ENCODE assay signal across 17 cellular contexts in genomic region chr11:74687237-74688005, GRCh38. TPM values are rescaled to one million over a fixed set of nuclear protein-coding genes. Genes with fewer than 3 reads are reported as not detected.
DNase-seq lines count a peak whose midpoint lies in the region; ATAC-seq and TF ChIP-seq lines count a peak whose summit lies in the region.
"Had no signal": no experiment of that assay in that cellular context is flagged by ENCODE, and none has a peak within 500 bp of the region (broad histone marks: within the 10 kb centered on the region; RNA-seq: fewer than 3 reads in every experiment).

No MANE protein-coding gene starts in this region.

- H3K36me3 Mint-ChIP-seq in CD14-positive monocyte: peaks cover 0 to 2% of the 10 kb centered on the region in 2 donors
- H3K36me3 Mint-ChIP-seq in dendritic cell treated with granulocyte-macrophage colony-stimulating factor and Interleukin-4, amounts not matched to agents 40 ng/mL and 50 ng/mL, for 4 days (ENCODE audit: low read depth): peaks cover 7% of the 10 kb centered on the region

- peaks cover 0 to 4% (median 0%) of the 10 kb centered on the region in 7 donors for H3K9me3 Mint-ChIP-seq in CD14-positive monocyte
- H3K9me3 Mint-ChIP-seq in dendritic cell treated with granulocyte-macrophage colony-stimulating factor and Interleukin-4, amounts not matched to agents 40 ng/mL and 50 ng/mL, for 4 days: peaks cover 9% of the 10 kb centered on the region
- H3K9me3 Mint-ChIP-seq: activated CD4-positive, alpha-beta T cell treated with anti-CD3 and anti-CD28 coated beads, Interleukin-2, amount 10 ng/mL, durations not matched to agents 24 days and 14 days; activated T-cell treated with anti-CD3 and anti-CD28 coated beads, Interleukin-2, amount 50 U/mL, for 4 hours had no signal

- H3K4me1 ChIP-seq in neuronal stem cell (ENCODE audit: control insufficient read depth in 2 of 2, insufficient read depth in 1 of 2, low read depth in 1 of 2, low read length in 2 of 2) (no peaks in the 10 kb centered on the region), testis (no peaks in the 10 kb centered on the region)

- no peak overlapping the region for H3K4me2 ChIP-seq in neuronal stem cell (ENCODE audit: insufficient read depth, low read length, poor library complexity, severe bottlenecking)

- H2BK12ac ChIP-seq in neuronal stem cell (ENCODE audit: low read length): no peak overlapping the region

- no peak overlapping the region for H3K18ac ChIP-seq in neuronal stem cell (ENCODE audit: low read length)

- ATAC-seq in GM19397 (IDR thresholded peaks at IDR 0.05; ENCODE audit: unreplicated experiment): no peak
- ATAC-seq: activated T-cell treated with anti-CD3 and anti-CD28 coated beads, Interleukin-2, amount 50 U/mL, for 4 hours had no signal

- no peak overlapping the region for H3K4ac ChIP-seq in neuronal stem cell (ENCODE audit: low read length)

- no peak for TF ChIP-seq CTCF in CD14-positive monocyte (IDR thresholded peaks at IDR 0.05)
- TF ChIP-seq CTCF in testis (IDR thresholded peaks at IDR 0.05): no peak

- H3K4me3 Mint-ChIP-seq in CD14-positive monocyte: no peak overlapping the region
- no peak overlapping the region for H3K4me3 Mint-ChIP-seq in dendritic cell treated with granulocyte-macrophage colony-stimulating factor and Interleukin-4, amounts not matched to agents 40 ng/mL and 50 ng/mL, for 4 days
- H3K4me3 Mint-ChIP-seq: activated CD4-positive, alpha-beta T cell treated with anti-CD3 and anti-CD28 coated beads, Interleukin-2, amount 10 ng/mL, durations not matched to agents 24 days and 14 days; activated T-cell treated with anti-CD3 and anti-CD28 coated beads, Interleukin-2, amount 50 U/mL, for 4 hours had no signal

- no peak overlapping the region for H2BK120ac ChIP-seq in neuronal stem cell (ENCODE audit: low read depth, low read length)

- no peak overlapping the region for H2AK5ac ChIP-seq in neuronal stem cell (ENCODE audit: low read depth, low read length)

- H3K23ac ChIP-seq in neuronal stem cell (ENCODE audit: low read depth, low read length, poor library complexity): no peak overlapping the region

- no peak overlapping the region for H2BK15ac ChIP-seq in neuronal stem cell (ENCODE audit: low read length)

- H2BK5ac ChIP-seq in neuronal stem cell (ENCODE audit: low read length): no peak overlapping the region

- no peak for TF ChIP-seq POLR2A in testis (IDR thresholded peaks at IDR 0.05)

- no peaks in the 10 kb centered on the region for H3K79me1 ChIP-seq in neuronal stem cell (ENCODE audit: low read depth, low read length)

- intact Hi-C loops in CD14-positive monocyte (cut with micrococcal nuclease): no loop called here
- intact Hi-C loops in dendritic cell treated with granulocyte-macrophage colony-stimulating factor and Interleukin-4, amounts not matched to agents 40 ng/mL and 50 ng/mL, for 4 days (cut with micrococcal nuclease): loop anchor here (5.0 kb wide), 1 partner anchor 50 kb away; no protein-coding TSS in a partner anchor
- intact Hi-C loops in testis (cut with DNase I; ENCODE audit: low total_unique reads): no loop called here

- peaks cover 39% of the 10 kb centered on the region for H3K4me1 Mint-ChIP-seq in CD14-positive monocyte
- peaks cover 58% of the 10 kb centered on the region for H3K4me1 Mint-ChIP-seq in dendritic cell treated with granulocyte-macrophage colony-stimulating factor and Interleukin-4, amounts not matched to agents 40 ng/mL and 50 ng/mL, for 4 days (ENCODE audit: low read depth)
- H3K4me1 Mint-ChIP-seq: activated CD4-positive, alpha-beta T cell treated with anti-CD3 and anti-CD28 coated beads, Interleukin-2, amount 10 ng/mL, durations not matched to agents 24 days and 14 days had no signal

- peaks cover 15 to 21% (median 20%) of the 10 kb centered on the region in 3 donors for H3K27me3 Mint-ChIP-seq in CD14-positive monocyte (ENCODE audit: low read depth in 3 of 3)
- H3K27me3 Mint-ChIP-seq in dendritic cell treated with granulocyte-macrophage colony-stimulating factor and Interleukin-4, amounts not matched to agents 40 ng/mL and 50 ng/mL, for 4 days: peaks cover 16% of the 10 kb centered on the region

- H3K4me3 ChIP-seq in neuronal stem cell (ENCODE audit: low read length in 2 of 2) (no peak overlapping the region), testis (no peak overlapping the region)
- H3K4me3 ChIP-seq: adrenal gland had no signal

- no peak overlapping the region for H4K8ac ChIP-seq in neuronal stem cell (ENCODE audit: low read depth, low read length)

- H3K9me3 ChIP-seq in neuronal stem cell (replicated peaks in 1 of 2; ENCODE audit: control insufficient read depth in 2 of 2, insufficient read depth in 1 of 2, low read depth in 1 of 2, low read length in 2 of 2) (peaks cover 0 to 9% of the 10 kb centered on the region in 2 donors), testis (no peaks in the 10 kb centered on the region)
- H3K9me3 ChIP-seq: adrenal gland had no signal

- H3K27me3 ChIP-seq in neuronal stem cell (ENCODE audit: control insufficient read depth in 3 of 3, insufficient read depth in 3 of 3, low read depth in 1 of 3, low read length in 3 of 3): peaks cover 0 to 7% (median 4%) of the 10 kb centered on the region in 3 experiments
- no peaks in the 10 kb centered on the region for H3K27me3 ChIP-seq in testis
- H3K27me3 ChIP-seq: adrenal gland had no signal

- H3K27ac ChIP-seq in neuronal stem cell (replicated peaks; ENCODE audit: low read length) (no peak overlapping the region), testis (no peak overlapping the region)
- H3K27ac ChIP-seq: adrenal gland, C4-2B, foreskin keratinocyte had no signal

- H3K27ac Mint-ChIP-seq in CD14-positive monocyte: no peak overlapping the region
- peak overlapping the region; percentile 90 for H3K27ac Mint-ChIP-seq in dendritic cell treated with granulocyte-macrophage colony-stimulating factor and Interleukin-4, amounts not matched to agents 40 ng/mL and 50 ng/mL, for 4 days
- H3K27ac Mint-ChIP-seq: activated CD4-positive, alpha-beta T cell treated with anti-CD3 and anti-CD28 coated beads, Interleukin-2, amount 10 ng/mL, durations not matched to agents 24 days and 14 days had no signal

- DNase-seq in CD14-positive monocyte (ENCODE audit: low spot score) (peak; percentile 5), NCI-H226 (peak; percentile 25), neuronal stem cell (ENCODE audit: low spot score) (no peak), RKO (ENCODE audit: low spot score) (no peak), NCI-H1436 treated with DMSO at 0.1 percent for 48 hours (lab: John Stamatoyannopoulos, UW) (no peak), testis (no peak)
- DNase-seq: activated CD4-positive, alpha-beta T cell treated with anti-CD3 and anti-CD28 coated beads, Interleukin-2, amount 10 ng/mL, durations not matched to agents 24 days and 14 days; activated T-cell treated with anti-CD3 and anti-CD28 coated beads, Interleukin-2, amount 50 U/mL, for 4 hours; adrenal gland; NCI-H2227 treated with DMSO at 0.1 percent for 48 hours; stimulated activated CD4-positive, alpha-beta T cell treated with anti-CD3 and anti-CD28 coated beads, Interleukin-2, amount 100 ng/mL, for 48 hours; T-helper 2 cell had no signal

- H3K9ac ChIP-seq in neuronal stem cell (ENCODE audit: low read depth, low read length, poor library complexity): no peak overlapping the region

- no peak overlapping the region for H3K14ac ChIP-seq in neuronal stem cell (ENCODE audit: low read length)

- H4K91ac ChIP-seq in neuronal stem cell (ENCODE audit: low read depth, low read length, poor library complexity): no peak overlapping the region

- peak overlapping the region; percentile 23 for H2AFZ ChIP-seq in neuronal stem cell (ENCODE audit: low read length)

- no CpG with 5 or more reads among the region's 6 CpGs for WGBS in neuronal stem cell (ENCODE audit: extremely low coverage in 2 of 2, insufficient read length in 2 of 2, insufficient replicate concordance in 1 of 2), 2 donors
- 79 to 90% methylated on average over 6 of the region's 6 CpGs for WGBS in testis, 2 donors

- H3K36me3 ChIP-seq in neuronal stem cell (replicated peaks in 1 of 2; ENCODE audit: control insufficient read depth in 2 of 2, insufficient read depth in 2 of 2, low read length in 2 of 2) (no peaks in the 10 kb centered on the region), testis (ENCODE audit: low read depth, missing control alignments) (no peaks in the 10 kb centered on the region)
- H3K36me3 ChIP-seq: adrenal gland had no signal

RNA-seq across cellular contexts. Expression of gene CHRDL2, which starts 43.8 kb away (rescaled TPM):
- polyA plus RNA-seq in CD14-positive monocyte (not detected), testis (ENCODE audit: insufficient read depth, low read depth, low replicate concordance) (12.0 TPM)
- polyA plus RNA-seq in neuronal stem cell (2013, experiment 1 of 2): 0.81 TPM
- 0.80 TPM for polyA plus RNA-seq in neuronal stem cell (2013, experiment 2 of 2)
- total RNA-seq in testis: 1 to 10 TPM; 3.5 to 5.3 TPM
- total RNA-seq: activated CD4-positive, alpha-beta T cell treated with anti-CD3 and anti-CD28 coated beads, Interleukin-2, amount 10 ng/mL, durations not matched to agents 24 days and 14 days; activated T-cell treated with anti-CD3 and anti-CD28 coated beads, Interleukin-2, amount 50 U/mL, for 4 hours; foreskin keratinocyte; G401 had no signal
- polyA plus RNA-seq: foreskin keratinocyte had no signal

Comparison
In these comparisons a context has a peak if more than half of its experiments do, and no peak if none do; other contexts are left out.
1. DNase-seq: peak in CD14-positive monocyte (single experiment) and NCI-H226 (single experiment); none in neuronal stem cell (single experiment), RKO (single experiment), NCI-H1436 treated with DMSO at 0.1 percent for 48 hours (single experiment) and testis (single experiment).
2. RNA of gene CHRDL2, which starts 43.8 kb away (polyA plus RNA-seq): 12.0 TPM in testis (single experiment); not detected in CD14-positive monocyte; every median in the first group is over 10 times any median in the second.